ENCODE assay signal across 18 cellular contexts in the genomic region with DNA sequence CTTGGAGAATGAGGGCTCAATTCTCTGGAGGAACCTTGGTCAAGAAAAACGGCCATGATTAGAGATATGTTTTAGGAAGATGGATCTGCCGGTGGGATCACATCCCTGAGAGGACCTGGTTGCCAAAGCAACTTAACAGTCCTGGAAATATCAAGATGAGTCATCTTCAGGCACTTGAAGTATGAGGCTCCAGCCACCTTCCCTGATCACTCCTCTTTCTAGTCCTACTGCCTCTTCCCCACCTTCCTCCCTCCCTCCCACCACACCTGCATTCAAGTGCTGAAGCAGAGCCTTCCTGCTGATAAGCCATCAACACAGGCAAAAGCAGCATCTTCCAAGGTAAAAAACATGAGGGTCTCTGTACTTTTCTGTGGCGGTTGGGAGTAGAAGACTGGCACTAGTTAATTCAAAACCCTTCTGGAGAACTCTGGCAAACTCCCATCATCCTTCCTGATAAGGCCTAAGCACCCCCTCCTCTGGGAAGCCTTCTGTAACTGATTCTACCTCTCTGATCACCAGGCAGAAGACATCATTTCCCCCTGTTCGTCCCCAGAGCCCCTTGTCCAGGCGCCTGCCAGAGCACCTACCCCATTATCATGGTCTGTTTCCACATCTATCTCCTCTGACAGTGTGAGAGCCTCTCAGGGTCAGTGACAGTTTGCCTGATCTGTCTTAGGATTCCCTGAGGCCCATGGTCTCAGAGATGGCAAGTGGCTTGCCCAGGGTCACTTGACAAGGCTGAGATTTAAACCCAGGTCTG.
DNase-seq lines count a peak whose midpoint lies in the region; FAIRE-seq and TF ChIP-seq lines count a peak whose summit lies in the region.
"Had no signal": no experiment of that assay in that cellular context is flagged by ENCODE, and none has a peak within 500 bp of the region (broad histone marks: within the 10 kb centered on the region; RNA-seq: fewer than 3 reads in every experiment).

No MANE protein-coding gene starts in this region.

- intact Hi-C loops in endothelial cell of umbilical vein (cut with micrococcal nuclease) = no loop called here
- intact Hi-C loops in stomach (cut with DNase I; ENCODE audit: low total_unique reads) = no loop called here
- intact Hi-C loops in cardiac septum (cut with DNase I) = no loop called here

- 52% methylated on average over 5 of the region's 5 CpGs for WGBS in smooth muscle cell (ENCODE audit: low lambda C conversion rate)
- 84 to 89% (median 88%) methylated on average over 5 of the region's 5 CpGs for WGBS in stomach, 5 donors

- H3K9me3 ChIP-seq in endothelial cell of umbilical vein (replicated peaks; ENCODE audit: control insufficient read depth, insufficient read depth, low read length) (no peaks in the 10 kb centered on the region), smooth muscle cell (replicated peaks; ENCODE audit: low read depth) (no peaks in the 10 kb centered on the region), stomach (no peaks in the 10 kb centered on the region)
- H3K9me3 ChIP-seq: ascending aorta, gastroesophageal sphincter had no signal

- POLR2A ChIA-PET in endothelial cell of umbilical vein (lab: Charles Lee) = no interaction called here

- dilution Hi-C loops in endothelial cell of umbilical vein (cut with MboI; ENCODE audit: extremely low pct_ligation_motif_present, low sequenced_read_pairs) = no loop called here

- no peak for TF ChIP-seq EP300 in stomach (IDR thresholded peaks at IDR 0.05)

- H3K27ac ChIP-seq in endothelial cell of umbilical vein (ENCODE audit: insufficient read depth, low read depth, low read length) (no peak overlapping the region), smooth muscle cell (ENCODE audit: low read depth) (peak overlapping the region; percentile 63), stomach (no peak overlapping the region)
- H3K27ac ChIP-seq: ascending aorta, C4-2B, coronary artery, epithelial cell of prostate, gastroesophageal sphincter had no signal

- no peaks in the 10 kb centered on the region for H3K79me2 ChIP-seq in endothelial cell of umbilical vein (ENCODE audit: control insufficient read depth, insufficient read depth, low read length)
- no peaks in the 10 kb centered on the region for H3K79me2 ChIP-seq in smooth muscle cell (ENCODE audit: low read depth)

- CTCF ChIA-PET in endothelial cell of umbilical vein (lab: Charles Lee) = interaction anchor here (0.8 to 1.7 kb wide), 6 partner anchors 15 to 77 kb away, joined by 3 to 10 read pairs (median 4); no protein-coding TSS in a partner anchor

- H3K4me1 ChIP-seq in endothelial cell of umbilical vein (ENCODE audit: control insufficient read depth, extremely low read depth, insufficient read depth, low read length) (no peaks in the 10 kb centered on the region), smooth muscle cell (ENCODE audit: low read depth) (peaks cover 15% of the 10 kb centered on the region), stomach (peaks cover 0 to 17% (median 3%) of the 10 kb centered on the region in 4 donors)

- H3K4me3 ChIP-seq in endothelial cell of umbilical vein (replicated peaks in 1 of 3; ENCODE audit: insufficient read depth in 1 of 3, low read depth in 1 of 3, low read length in 3 of 3) = no peak overlapping the region
- H3K4me3 ChIP-seq in smooth muscle cell = no peak overlapping the region
- H3K4me3 ChIP-seq in stomach = no peak overlapping the region
- H3K4me3 ChIP-seq: ascending aorta, coronary artery, gastroesophageal sphincter had no signal

- H3K4me2 ChIP-seq in endothelial cell of umbilical vein (ENCODE audit: insufficient read depth, low read length) (no peak overlapping the region), smooth muscle cell (no peak overlapping the region)

- TF ChIP-seq POLR2A in H54 (IDR thresholded peaks at IDR 0.05; ENCODE audit: low read depth, low read length) = no peak
- no peak for TF ChIP-seq POLR2A in endothelial cell of umbilical vein (IDR thresholded peaks at IDR 0.05; ENCODE audit: low read depth, low read length)
- no peak for TF ChIP-seq POLR2A in stomach (IDR thresholded peaks at IDR 0.05)

- H3F3A ChIP-seq in smooth muscle cell (ENCODE audit: low read depth) = peaks cover 10% of the 10 kb centered on the region

- H3K9ac ChIP-seq in endothelial cell of umbilical vein (replicated peaks; ENCODE audit: extremely low read depth, insufficient read depth, low read length) (no peak overlapping the region), smooth muscle cell (ENCODE audit: low read depth) (no peak overlapping the region)

- FAIRE-seq in H54 (lab: Jason Lieb, UNC) (no peak), RCC 7860 (lab: Jason Lieb, UNC) (no peak), endothelial cell of umbilical vein (lab: Jason Lieb, UNC) (peak; percentile 12)
- FAIRE-seq: GM18507 had no signal

- H3K27me3 ChIP-seq in endothelial cell of umbilical vein (ENCODE audit: control insufficient read depth in 2 of 2, insufficient read depth in 2 of 2, low read length in 2 of 2) (no peaks in the 10 kb centered on the region), smooth muscle cell (ENCODE audit: low read depth) (no peaks in the 10 kb centered on the region), stomach (no peaks in the 10 kb centered on the region)
- H3K27me3 ChIP-seq: ascending aorta, gastroesophageal sphincter had no signal

- TF ChIP-seq CTCF in endothelial cell of umbilical vein (IDR thresholded peaks at IDR 0.05; ENCODE audit: extremely low read depth in 1 of 2, insufficient read depth in 1 of 2, low read depth in 1 of 2, low read length in 2 of 2) (no peak), smooth muscle cell (IDR thresholded peaks at IDR 0.05; ENCODE audit: borderline replicate concordance, insufficient read depth, poor library complexity, severe bottlenecking) (no peak), stomach (IDR thresholded peaks at IDR 0.05) (no peak)

- BruUV-seq in endothelial cell of umbilical vein (replicated peaks; lab: Mats Ljungman, UMichigan) = no TSS peak

- H3K36me3 ChIP-seq in endothelial cell of umbilical vein (ENCODE audit: control insufficient read depth in 2 of 2, extremely low read depth in 1 of 2, insufficient read depth in 2 of 2, low read length in 2 of 2) (no peaks in the 10 kb centered on the region), smooth muscle cell (ENCODE audit: low read depth) (no peaks in the 10 kb centered on the region), stomach (peaks cover 0 to 41% (median 19%) of the 10 kb centered on the region in 4 donors)

- no peaks in the 10 kb centered on the region for H4K20me1 ChIP-seq in endothelial cell of umbilical vein (replicated peaks; ENCODE audit: control insufficient read depth, extremely low read depth, insufficient read depth, low read length)
- H4K20me1 ChIP-seq in smooth muscle cell (ENCODE audit: low read depth) = peaks cover 5% of the 10 kb centered on the region

- H3K9me1 ChIP-seq in endothelial cell of umbilical vein (replicated peaks; ENCODE audit: control insufficient read depth, extremely low read depth, insufficient read depth, low read length) = no peaks in the 10 kb centered on the region

- DNase-seq in H54 (ENCODE audit: insufficient read length, low spot score) (peak; percentile 26), RCC 7860 (ENCODE audit: low spot score) (peak; percentile 37), endothelial cell of umbilical vein (ENCODE audit: low read depth, low spot score) (no peak), smooth muscle cell (lab: John Stamatoyannopoulos, UW; ENCODE audit: unreplicated experiment) (no peak), stomach (no peak), cardiac septum (ENCODE audit: low spot score) (no peak), NCI-H82 (lab: John Stamatoyannopoulos, UW) (no peak)
- DNase-seq: activated CD4-positive, alpha-beta T cell treated with anti-CD3 and anti-CD28 coated beads for 4 hours; activated CD8-positive, alpha-beta memory T cell treated with anti-CD3 and anti-CD28 coated beads, Interleukin-2, amount 50 U/mL, for 4 hours; immature natural killer cell; natural killer cell; NCI-H446 treated with DMSO at 0.1 percent for 48 hours had no signal

- H2AFZ ChIP-seq in endothelial cell of umbilical vein (ENCODE audit: low read depth, low read length) = no peak overlapping the region
- H2AFZ ChIP-seq in smooth muscle cell (ENCODE audit: low read depth) = no peak overlapping the region

TF ChIP-seq in endothelial cell of umbilical vein, 7 proteins besides CTCF, POLR2A, EP300 and RAD21:
- TF ChIP-seq EZH2 (IDR thresholded peaks at IDR 0.05; ENCODE audit: borderline replicate concordance, low read depth, low read length, severe bottlenecking) = no peak
- no peak for TF ChIP-seq POLR2AphosphoS5 (IDR thresholded peaks at IDR 0.05; ENCODE audit: insufficient read depth, low read depth, low read length)
- no peak for TF ChIP-seq MYC (IDR thresholded peaks at IDR 0.05; ENCODE audit: low read depth, low read length)

Comparison
In these comparisons a context has a peak if more than half of its experiments do, and no peak if none do; other contexts are left out.
1. DNase-seq: peak in H54 (single experiment) and RCC 7860 (single experiment); none in endothelial cell of umbilical vein (single experiment), smooth muscle cell (single experiment), stomach (single experiment), cardiac septum (single experiment) and NCI-H82 (single experiment).